ENCODE assay signal across 1 cellular context in genomic region chr10:106582291-106582690, GRCh38.
TF ChIP-seq lines count a peak whose summit lies in the region.

No MANE protein-coding gene starts in this region.

TF ChIP-seq in H1, 55 proteins besides CTCF, POLR2A, EP300 and RAD21:
- TF ChIP-seq HDAC6 (IDR thresholded peaks at IDR 0.05; ENCODE audit: low read depth, low read length) (no peak), SP4 (IDR thresholded peaks at IDR 0.05; ENCODE audit: low read length) (no peak), TEAD4 (IDR thresholded peaks at IDR 0.05; ENCODE audit: low read depth, low read length) (no peak), USF2 (IDR thresholded peaks at IDR 0.05; ENCODE audit: low read length) (no peak), CBX5 (IDR thresholded peaks at IDR 0.05; ENCODE audit: low read depth, low read length) (no peak), TAF7 (optimal IDR thresholded peaks at IDR 0.05; ENCODE audit: borderline replicate concordance, low read depth, low read length) (no peak), BRCA1 (IDR thresholded peaks at IDR 0.05; ENCODE audit: low read depth, low read length) (no peak), CEBPB (IDR thresholded peaks at IDR 0.05; ENCODE audit: low read depth, low read length) (no peak), TAF1 (IDR thresholded peaks at IDR 0.05; ENCODE audit: low read depth, low read length) (no peak), ASH2L (IDR thresholded peaks at IDR 0.05; ENCODE audit: low read length) (no peak), MAFK (IDR thresholded peaks at IDR 0.05; ENCODE audit: low read depth, low read length) (no peak), KDM4A (IDR thresholded peaks at IDR 0.05; ENCODE audit: low read depth, low read length, severe bottlenecking) (no peak), RBBP5 (IDR thresholded peaks at IDR 0.05; ENCODE audit: borderline replicate concordance, low read depth, low read length) (no peak), SIRT6 (IDR thresholded peaks at IDR 0.05; ENCODE audit: low read length) (no peak), NRF1 (IDR thresholded peaks at IDR 0.05; ENCODE audit: low read depth, low read length) (no peak), SUZ12 (IDR thresholded peaks at IDR 0.05; ENCODE audit: low read length) (no peak)
